In the genomic region with DNA sequence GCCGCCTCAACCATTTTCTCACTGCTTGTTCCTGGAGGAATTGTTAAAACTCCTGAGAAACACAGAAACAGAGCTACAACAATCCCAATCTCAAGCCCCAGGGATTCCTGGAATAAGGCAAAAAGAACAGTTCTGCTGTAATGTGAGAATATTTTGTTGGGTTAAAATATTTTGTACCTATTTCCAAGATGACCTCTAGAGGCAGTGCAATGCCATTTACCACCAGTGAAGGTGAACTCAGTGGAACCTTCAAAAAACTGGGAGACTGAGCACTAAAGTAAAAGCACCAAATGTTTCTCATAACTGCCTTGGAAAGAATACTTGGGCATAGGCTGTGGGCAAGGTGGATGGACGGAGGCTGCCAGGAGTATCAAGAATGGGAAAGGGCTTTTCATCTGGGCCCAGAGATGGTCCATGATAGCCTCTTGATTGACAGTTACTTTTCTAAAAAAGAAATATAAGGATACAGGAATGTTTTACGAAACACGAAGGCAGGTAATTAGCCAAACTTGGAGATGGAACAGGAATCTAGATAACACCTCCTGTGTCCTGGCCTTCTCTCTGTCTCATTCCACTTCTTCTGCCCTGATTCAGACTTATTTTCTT, we compare ENCODE assay signal across 9 cellular contexts.
A peak's percentile ranks its signal among the peaks of the same experiment; 100 is the strongest.
DNase-seq lines count a peak whose midpoint lies in the region; ATAC-seq and TF ChIP-seq lines count a peak whose summit lies in the region.
"Had no signal": no experiment of that assay in that cellular context is flagged by ENCODE, and none has a peak within 500 bp of the region (broad histone marks: within the 10 kb centered on the region; RNA-seq: fewer than 3 reads in every experiment).

No MANE protein-coding gene starts in this region.

- peak; percentile 14 for DNase-seq in EL
- peak; percentile 43 for DNase-seq in choroid plexus epithelial cell (ENCODE audit: low read depth)
- DNase-seq in neural progenitor cell (ENCODE audit: low spot score), result peak; percentile 7
- no peak for DNase-seq in activated T-cell treated with anti-CD3 and anti-CD28 coated beads, Interleukin-2, amount 50 U/mL, for 4 hours
- DNase-seq: activated gamma-delta T cell had no signal

- H3K9me2 ChIP-seq in Loucy (replicated peaks; ENCODE audit: low read depth, low read length), result no peaks in the 10 kb centered on the region

- ATAC-seq in activated T-cell treated with anti-CD3 and anti-CD28 coated beads, Interleukin-2, amount 50 U/mL, for 4 hours, result no peak
- no peak for ATAC-seq in GM21515 (IDR thresholded peaks at IDR 0.05; ENCODE audit: unreplicated experiment)
- no peak for ATAC-seq in GM21526 (IDR thresholded peaks at IDR 0.05; ENCODE audit: low FRiP score, unreplicated experiment)
- no peak for ATAC-seq in GM19395 (IDR thresholded peaks at IDR 0.05; ENCODE audit: unreplicated experiment)

- H3K36me3 Mint-ChIP-seq in neural progenitor cell, result no peaks in the 10 kb centered on the region
- H3K36me3 Mint-ChIP-seq in activated T-cell treated with anti-CD3 and anti-CD28 coated beads, Interleukin-2, amount 50 U/mL, for 4 hours (ENCODE audit: insufficient read depth), result no peaks in the 10 kb centered on the region

- H3F3A ChIP-seq in Loucy (ENCODE audit: low read depth), result no peaks in the 10 kb centered on the region
- H3F3A ChIP-seq in neural progenitor cell (ENCODE audit: low read depth), result no peaks in the 10 kb centered on the region

- H3K27me3 ChIP-seq in Loucy (ENCODE audit: insufficient read depth, low read length, poor library complexity, severe bottlenecking) (no peaks in the 10 kb centered on the region), neural progenitor cell (no peaks in the 10 kb centered on the region)

- H3K27me3 Mint-ChIP-seq in neural progenitor cell (ENCODE audit: insufficient read depth, low read depth), result no peaks in the 10 kb centered on the region
- no peaks in the 10 kb centered on the region for H3K27me3 Mint-ChIP-seq in activated T-cell treated with anti-CD3 and anti-CD28 coated beads, Interleukin-2, amount 50 U/mL, for 4 hours (ENCODE audit: low read depth)

- no peaks in the 10 kb centered on the region for H3K4me1 ChIP-seq in Loucy (ENCODE audit: insufficient read depth, low read length, poor library complexity, severe bottlenecking)
- no peaks in the 10 kb centered on the region for H3K4me1 ChIP-seq in neural progenitor cell

- H3K9me3 Mint-ChIP-seq in neural progenitor cell, result peaks cover 3% of the 10 kb centered on the region
- H3K9me3 Mint-ChIP-seq in activated T-cell treated with anti-CD3 and anti-CD28 coated beads, Interleukin-2, amount 50 U/mL, for 4 hours, result no peaks in the 10 kb centered on the region

- H3K27ac ChIP-seq in neural progenitor cell, result no peak overlapping the region

- H3K36me3 ChIP-seq in Loucy (ENCODE audit: insufficient read depth, low read length), result no peaks in the 10 kb centered on the region
- H3K36me3 ChIP-seq in neural progenitor cell, result no peaks in the 10 kb centered on the region

- H3K4me3 Mint-ChIP-seq in neural progenitor cell, result no peak overlapping the region
- H3K4me3 Mint-ChIP-seq in activated T-cell treated with anti-CD3 and anti-CD28 coated beads, Interleukin-2, amount 50 U/mL, for 4 hours, result no peak overlapping the region

- H3K4me3 ChIP-seq in Loucy (ENCODE audit: low read length, poor library complexity, severe bottlenecking) (no peak overlapping the region), choroid plexus epithelial cell (ENCODE audit: low read depth, low read length) (no peak overlapping the region), neural progenitor cell (no peak overlapping the region)

- H3K79me2 ChIP-seq in Loucy (ENCODE audit: insufficient read depth, low read length), result no peaks in the 10 kb centered on the region
- H3K79me2 ChIP-seq in neural progenitor cell (ENCODE audit: low read depth), result no peaks in the 10 kb centered on the region

- TF ChIP-seq CTCF in Loucy (conservative IDR thresholded peaks at IDR 0.05; ENCODE audit: low read length) (peak; percentile 78), choroid plexus epithelial cell (conservative IDR thresholded peaks at IDR 0.05; ENCODE audit: low read depth, low read length) (peak; percentile 65), neural progenitor cell (IDR thresholded peaks at IDR 0.05) (peak; percentile 64)

- no peak overlapping the region for H3K27ac Mint-ChIP-seq in neural progenitor cell

- peaks cover 7% of the 10 kb centered on the region for H3K4me1 Mint-ChIP-seq in neural progenitor cell
- H3K4me1 Mint-ChIP-seq in activated T-cell treated with anti-CD3 and anti-CD28 coated beads, Interleukin-2, amount 50 U/mL, for 4 hours (ENCODE audit: low read depth), result no peaks in the 10 kb centered on the region

- H3K4me2 ChIP-seq in Loucy (ENCODE audit: low read depth, low read length, poor library complexity, severe bottlenecking) (no peak overlapping the region), neural progenitor cell (no peak overlapping the region)

- H2AFZ ChIP-seq in Loucy (ENCODE audit: low read length) (no peak overlapping the region), neural progenitor cell (replicated peaks) (peak overlapping the region; percentile 38)

- no peaks in the 10 kb centered on the region for H3K9me3 ChIP-seq in Loucy (ENCODE audit: insufficient read depth, low read depth, low read length)
- no peaks in the 10 kb centered on the region for H3K9me3 ChIP-seq in neural progenitor cell (ENCODE audit: low read depth)

- H4K20me1 ChIP-seq in Loucy (ENCODE audit: insufficient read depth, low read length, poor library complexity, severe bottlenecking), result no peaks in the 10 kb centered on the region
- no peaks in the 10 kb centered on the region for H4K20me1 ChIP-seq in neural progenitor cell (ENCODE audit: low read depth)

- H3K9ac ChIP-seq in Loucy (ENCODE audit: low read depth, low read length, poor library complexity, severe bottlenecking), result no peak overlapping the region
- H3K9ac ChIP-seq in neural progenitor cell, result no peak overlapping the region
